ENCODE assay signal across 1 cellular context in genomic region chr7:5694221-5694754, GRCh38.
TF ChIP-seq lines count a peak whose summit lies in the region.

No MANE protein-coding gene starts in this region.

TF ChIP-seq in GM12878, 131 proteins besides CTCF, POLR2A, EP300 and RAD21 (continued from another document):
- TF ChIP-seq HSF1 (IDR thresholded peaks at IDR 0.05; ENCODE audit: low read depth, low read length) (no peak), PAX5 (IDR thresholded peaks at IDR 0.05; ENCODE audit: borderline replicate concordance, low read depth, low read length) (no peak), ZNF687 (IDR thresholded peaks at IDR 0.05) (peak; percentile 24; the same call in 1 of the 2 replicates), MLLT1 (IDR thresholded peaks at IDR 0.05) (no peak; the same call in 1 of the 2 replicates), SMAD5 (IDR thresholded peaks at IDR 0.05; ENCODE audit: low read depth) (peak; percentile 52), RELA (IDR thresholded peaks at IDR 0.05; ENCODE audit: borderline replicate concordance, partially characterized antibody) (no peak), CREM (IDR thresholded peaks at IDR 0.05; ENCODE audit: low read depth) (peak; percentile 24; the same call in 1 of the 2 replicates), CBFB (IDR thresholded peaks at IDR 0.05; ENCODE audit: low read depth) (peak; percentile 51; the same call in 1 of the 2 replicates)
